ENCODE assay signal across 9 cellular contexts in genomic region chr17:16443390-16444257, GRCh38. TPM values are rescaled to one million over a fixed set of nuclear protein-coding genes. Genes with fewer than 3 reads are reported as not detected.
DNase-seq lines count a peak whose midpoint lies in the region; ATAC-seq and TF ChIP-seq lines count a peak whose summit lies in the region.
"Had no signal": no experiment of that assay in that cellular context is flagged by ENCODE, and none has a peak within 500 bp of the region (broad histone marks: within the 10 kb centered on the region; RNA-seq: fewer than 3 reads in every experiment).

No MANE protein-coding gene starts in this region.

- H3K36me3 Mint-ChIP-seq in natural killer cell treated with Interleukin-12 subunit alpha and Interleukin-12 subunit beta and Interleukin-15 and Interleukin-18, amount 100 ng/mL, for 72 hours, result peaks cover 29% of the 10 kb centered on the region
- H3K36me3 Mint-ChIP-seq in natural killer cell, result no peaks in the 10 kb centered on the region
- peaks cover 99% of the 10 kb centered on the region for H3K36me3 Mint-ChIP-seq in dendritic cell treated with granulocyte-macrophage colony-stimulating factor and Interleukin-4, amounts not matched to agents 40 ng/mL and 50 ng/mL, for 4 days (ENCODE audit: low read depth)

- H3K27ac ChIP-seq in thyroid gland, result peak overlapping the region; percentile 8 to 75 (median 35)

- no peak for DNase-seq in natural killer cell treated with Interleukin-12 subunit alpha and Interleukin-12 subunit beta and Interleukin-15 and Interleukin-18, amount 100 ng/mL, for 72 hours (ENCODE audit: low spot score)
- DNase-seq in natural killer cell, result no peak
- no peak for DNase-seq in NT2/D1 (ENCODE audit: low read depth, low spot score)
- no peak for DNase-seq in thyroid gland
- DNase-seq in ureter (ENCODE audit: low spot score), result no peak
- DNase-seq in occipital lobe (lab: John Stamatoyannopoulos, UW), result no peak
- DNase-seq: NCI-H226 had no signal

- H3K9me3 Mint-ChIP-seq in natural killer cell treated with Interleukin-12 subunit alpha and Interleukin-12 subunit beta and Interleukin-15 and Interleukin-18, amount 100 ng/mL, for 72 hours, result no peaks in the 10 kb centered on the region
- H3K9me3 Mint-ChIP-seq in natural killer cell, result no peaks in the 10 kb centered on the region
- H3K9me3 Mint-ChIP-seq in dendritic cell treated with granulocyte-macrophage colony-stimulating factor and Interleukin-4, amounts not matched to agents 40 ng/mL and 50 ng/mL, for 4 days, result no peaks in the 10 kb centered on the region

- peaks cover 88% of the 10 kb centered on the region for H3K36me3 ChIP-seq in NT2/D1 (ENCODE audit: insufficient read depth, insufficient read length, low read length)
- H3K36me3 ChIP-seq in thyroid gland, result peaks cover 22 to 23% of the 10 kb centered on the region in 2 donors

- H3K27ac Mint-ChIP-seq in natural killer cell treated with Interleukin-12 subunit alpha and Interleukin-12 subunit beta and Interleukin-15 and Interleukin-18, amount 100 ng/mL, for 72 hours, result peak overlapping the region; percentile 80 to 97
- peak overlapping the region in 1 of 2 donors; percentile 75 for H3K27ac Mint-ChIP-seq in natural killer cell
- H3K27ac Mint-ChIP-seq in dendritic cell treated with granulocyte-macrophage colony-stimulating factor and Interleukin-4, amounts not matched to agents 40 ng/mL and 50 ng/mL, for 4 days, result peak overlapping the region; percentile 51

- H3K9ac ChIP-seq in NT2/D1 (ENCODE audit: insufficient read length, low read depth), result peak overlapping the region; percentile 70

- no peak for TF ChIP-seq POLR2A in thyroid gland (IDR thresholded peaks at IDR 0.05)

- peaks cover 37 to 46% of the 10 kb centered on the region in 2 donors for H3K4me1 Mint-ChIP-seq in natural killer cell treated with Interleukin-12 subunit alpha and Interleukin-12 subunit beta and Interleukin-15 and Interleukin-18, amount 100 ng/mL, for 72 hours (ENCODE audit: low read depth in 2 of 2)
- peaks cover 27 to 38% of the 10 kb centered on the region in 2 donors for H3K4me1 Mint-ChIP-seq in natural killer cell
- peaks cover 57% of the 10 kb centered on the region for H3K4me1 Mint-ChIP-seq in dendritic cell treated with granulocyte-macrophage colony-stimulating factor and Interleukin-4, amounts not matched to agents 40 ng/mL and 50 ng/mL, for 4 days (ENCODE audit: low read depth)

- TF ChIP-seq CTCF in natural killer cell (IDR thresholded peaks at IDR 0.05) (no peak), thyroid gland (IDR thresholded peaks at IDR 0.05) (no peak)

- WGBS in thyroid gland, 2 donors, result 79 to 85% methylated on average over 12 to 21 of the region's 28 CpGs

- no peaks in the 10 kb centered on the region for H3K27me3 Mint-ChIP-seq in natural killer cell treated with Interleukin-12 subunit alpha and Interleukin-12 subunit beta and Interleukin-15 and Interleukin-18, amount 100 ng/mL, for 72 hours
- H3K27me3 Mint-ChIP-seq in natural killer cell (ENCODE audit: low read depth in 2 of 2), result no peaks in the 10 kb centered on the region
- H3K27me3 Mint-ChIP-seq in dendritic cell treated with granulocyte-macrophage colony-stimulating factor and Interleukin-4, amounts not matched to agents 40 ng/mL and 50 ng/mL, for 4 days, result no peaks in the 10 kb centered on the region

- no peak for ATAC-seq in natural killer cell treated with Interleukin-12 subunit alpha and Interleukin-12 subunit beta and Interleukin-15 and Interleukin-18, amount 100 ng/mL, for 72 hours
- ATAC-seq in natural killer cell (no peak), HG03097 (IDR thresholded peaks at IDR 0.05; ENCODE audit: low FRiP score, unreplicated experiment) (no peak)

- H3K9me3 ChIP-seq in NT2/D1 (ENCODE audit: insufficient read depth, low read length) (no peaks in the 10 kb centered on the region), thyroid gland (no peaks in the 10 kb centered on the region)

- H3K27me3 ChIP-seq in NT2/D1 (ENCODE audit: insufficient read depth, insufficient read length), result no peaks in the 10 kb centered on the region
- H3K27me3 ChIP-seq in thyroid gland, result no peaks in the 10 kb centered on the region

- intact Hi-C loops in natural killer cell (cut with micrococcal nuclease), result no loop called here
- intact Hi-C loops in dendritic cell treated with granulocyte-macrophage colony-stimulating factor and Interleukin-4, amounts not matched to agents 40 ng/mL and 50 ng/mL, for 4 days (cut with micrococcal nuclease), result no loop called here
- intact Hi-C loops in thyroid gland (cut with DNase I), result no loop called here

- H3K4me1 ChIP-seq in NT2/D1 (ENCODE audit: insufficient read depth, insufficient read length) (peaks cover 15% of the 10 kb centered on the region), thyroid gland (peaks cover 48 to 51% of the 10 kb centered on the region in 2 donors)

- H3K4me3 ChIP-seq in NT2/D1 (ENCODE audit: insufficient read length, low read depth), result no peak overlapping the region
- H3K4me3 ChIP-seq in thyroid gland (replicated peaks in 1 of 3), result no peak overlapping the region

- no peak overlapping the region for H3K4me3 Mint-ChIP-seq in natural killer cell treated with Interleukin-12 subunit alpha and Interleukin-12 subunit beta and Interleukin-15 and Interleukin-18, amount 100 ng/mL, for 72 hours
- no peak overlapping the region for H3K4me3 Mint-ChIP-seq in natural killer cell
- no peak overlapping the region for H3K4me3 Mint-ChIP-seq in dendritic cell treated with granulocyte-macrophage colony-stimulating factor and Interleukin-4, amounts not matched to agents 40 ng/mL and 50 ng/mL, for 4 days

RNA-seq across cellular contexts. Expression of gene TRPV2, which starts 28.3 kb away (rescaled TPM):
- 100 to 1,000 TPM in 1 of 2 donors, 10 to 100 TPM in 1; 83.8 to 125 TPM for total RNA-seq in natural killer cell treated with Interleukin-12 subunit alpha and Interleukin-12 subunit beta and Interleukin-15 and Interleukin-18, amount 100 ng/mL, for 72 hours
- total RNA-seq in natural killer cell (100 to 1,000 TPM; 138 to 163 (median 147) TPM), thyroid gland (10 to 100 TPM in 1 of 4 donors, 1 to 10 TPM in 3; 3.2 to 12.5 (median 6.5) TPM), ureter (13.6 TPM), occipital lobe (2.0 TPM)

RNA-seq across cellular contexts. Expression of gene LRRC75A, which starts 48.4 kb away (rescaled TPM):
- 1 to 10 TPM; 1.9 to 2.6 TPM for total RNA-seq in natural killer cell treated with Interleukin-12 subunit alpha and Interleukin-12 subunit beta and Interleukin-15 and Interleukin-18, amount 100 ng/mL, for 72 hours
- total RNA-seq in natural killer cell (1 to 10 TPM; 2.6 to 3.0 (median 3.0) TPM), thyroid gland (10 to 100 TPM in 1 of 4 donors, 1 to 10 TPM in 3; 4.0 to 16.7 (median 7.8) TPM), ureter (0.49 TPM), occipital lobe (5.6 TPM)
